Comparison of ENCODE assay signal across 1 cellular context in the genomic region with DNA sequence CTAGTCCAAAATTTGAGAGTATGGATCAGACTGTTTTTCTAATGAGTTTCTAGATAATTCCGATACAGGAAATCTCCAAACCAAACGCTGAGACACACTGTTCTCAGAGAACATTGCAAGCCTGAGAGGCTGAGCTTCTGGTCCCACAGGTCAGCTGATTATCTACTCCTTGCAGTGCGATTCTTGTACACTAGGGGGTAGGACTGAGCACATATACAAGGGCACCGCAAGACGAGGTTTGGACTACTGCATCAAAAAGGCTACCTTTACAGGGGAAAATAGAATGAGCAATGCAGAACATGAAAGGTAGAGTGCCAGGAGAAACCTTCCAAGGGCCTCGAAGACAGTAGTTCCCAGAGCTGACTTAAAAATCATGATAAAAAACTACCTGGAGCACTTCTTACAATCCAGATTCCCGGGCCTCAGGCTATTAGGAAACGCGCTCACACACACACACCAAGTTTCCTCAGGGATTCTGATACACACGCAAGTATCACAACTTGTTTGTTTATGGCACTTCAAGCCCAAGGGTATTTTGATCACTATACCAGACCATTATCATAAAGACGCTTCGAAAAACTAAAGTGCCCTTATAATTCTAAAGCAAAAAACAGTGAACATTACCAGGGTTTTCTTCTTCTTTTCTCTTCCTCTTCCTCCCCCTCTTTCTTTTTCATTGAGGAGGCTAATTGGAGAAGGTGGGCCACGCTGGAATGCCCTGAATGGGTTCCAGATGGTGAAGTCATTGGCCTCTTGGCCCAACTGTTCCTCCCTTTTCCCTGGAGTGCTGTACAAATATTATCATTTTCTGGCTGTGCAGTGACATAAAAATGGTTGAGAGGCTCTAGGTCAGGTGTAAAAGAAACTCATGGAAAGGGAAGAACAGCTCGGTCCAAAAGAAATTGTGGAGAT.
A peak's percentile ranks its signal among the peaks of the same experiment; 100 is the strongest.
TF ChIP-seq lines count a peak whose summit lies in the region.

No MANE protein-coding gene starts in this region.

TF ChIP-seq in K562, 482 proteins besides CTCF, POLR2A, EP300 and RAD21 (continued from another document):
- TF ChIP-seq, protein P1, sequence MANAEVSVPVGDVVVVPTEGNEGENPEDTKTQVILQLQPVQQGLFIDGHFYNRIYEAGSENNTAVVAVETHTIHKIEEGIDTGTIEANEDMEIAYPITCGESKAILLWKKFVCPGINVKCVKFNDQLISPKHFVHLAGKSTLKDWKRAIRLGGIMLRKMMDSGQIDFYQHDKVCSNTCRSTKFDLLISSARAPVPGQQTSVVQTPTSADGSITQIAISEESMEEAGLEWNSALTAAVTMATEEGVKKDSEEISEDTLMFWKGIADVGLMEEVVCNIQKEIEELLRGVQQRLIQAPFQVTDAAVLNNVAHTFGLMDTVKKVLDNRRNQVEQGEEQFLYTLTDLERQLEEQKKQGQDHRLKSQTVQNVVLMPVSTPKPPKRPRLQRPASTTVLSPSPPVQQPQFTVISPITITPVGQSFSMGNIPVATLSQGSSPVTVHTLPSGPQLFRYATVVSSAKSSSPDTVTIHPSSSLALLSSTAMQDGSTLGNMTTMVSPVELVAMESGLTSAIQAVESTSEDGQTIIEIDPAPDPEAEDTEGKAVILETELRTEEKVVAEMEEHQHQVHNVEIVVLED (CRISPR knock-in tag; IDR thresholded peaks at IDR 0.05) = no peak
- TF ChIP-seq TRIM28 (IDR thresholded peaks at IDR 0.05) = no peak
- TF ChIP-seq, protein P2, sequence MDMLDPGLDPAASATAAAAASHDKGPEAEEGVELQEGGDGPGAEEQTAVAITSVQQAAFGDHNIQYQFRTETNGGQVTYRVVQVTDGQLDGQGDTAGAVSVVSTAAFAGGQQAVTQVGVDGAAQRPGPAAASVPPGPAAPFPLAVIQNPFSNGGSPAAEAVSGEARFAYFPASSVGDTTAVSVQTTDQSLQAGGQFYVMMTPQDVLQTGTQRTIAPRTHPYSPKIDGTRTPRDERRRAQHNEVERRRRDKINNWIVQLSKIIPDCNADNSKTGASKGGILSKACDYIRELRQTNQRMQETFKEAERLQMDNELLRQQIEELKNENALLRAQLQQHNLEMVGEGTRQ (CRISPR knock-in tag; IDR thresholded peaks at IDR 0.05) = 0 out of 2 replicates have a peak, but pooled peaks have one; percentile 46
- no peak for TF ChIP-seq NCOA4 (IDR thresholded peaks at IDR 0.05; ENCODE audit: partially characterized antibody)
- no peak for TF ChIP-seq OTX1 (CRISPR knock-in tag; IDR thresholded peaks at IDR 0.05)
- 0 out of 4 replicates have a peak, but pooled peaks of 1 of the 2 experiments have one; percentile 14 for TF ChIP-seq RCOR1 (IDR thresholded peaks at IDR 0.05; ENCODE audit: borderline replicate concordance in 1 of 2, low read depth in 2 of 2, low read length in 2 of 2)
- TF ChIP-seq TGIF2 (CRISPR knock-in tag; IDR thresholded peaks at IDR 0.05) = no peak
- TF ChIP-seq JUND (IDR thresholded peaks at IDR 0.05; ENCODE audit: borderline replicate concordance, low read depth, low read length) = no peak
- no peak for TF ChIP-seq JUND (tag; IDR thresholded peaks at IDR 0.05; ENCODE audit: borderline replicate concordance, low read depth, low read length)
- no peak for TF ChIP-seq CEBPG (CRISPR knock-in tag; IDR thresholded peaks at IDR 0.05)
- TF ChIP-seq CEBPG (tag; conservative IDR thresholded peaks at IDR 0.05 in 1 of 2, IDR thresholded peaks at IDR 0.05 in 1 of 2) = no peak
- no peak for TF ChIP-seq RB1 (IDR thresholded peaks at IDR 0.05; ENCODE audit: low read depth)
- TF ChIP-seq ZFX (CRISPR knock-in tag; IDR thresholded peaks at IDR 0.05) = no peak
- TF ChIP-seq RBM15 (IDR thresholded peaks at IDR 0.05; ENCODE audit: insufficient read depth, low read length) = no peak
- no peak for TF ChIP-seq DNMT1 (IDR thresholded peaks at IDR 0.05)
- no peak for TF ChIP-seq MEF2A (IDR thresholded peaks at IDR 0.05; ENCODE audit: control insufficient read depth, low read depth, low read length)
- TF ChIP-seq, protein P3, sequence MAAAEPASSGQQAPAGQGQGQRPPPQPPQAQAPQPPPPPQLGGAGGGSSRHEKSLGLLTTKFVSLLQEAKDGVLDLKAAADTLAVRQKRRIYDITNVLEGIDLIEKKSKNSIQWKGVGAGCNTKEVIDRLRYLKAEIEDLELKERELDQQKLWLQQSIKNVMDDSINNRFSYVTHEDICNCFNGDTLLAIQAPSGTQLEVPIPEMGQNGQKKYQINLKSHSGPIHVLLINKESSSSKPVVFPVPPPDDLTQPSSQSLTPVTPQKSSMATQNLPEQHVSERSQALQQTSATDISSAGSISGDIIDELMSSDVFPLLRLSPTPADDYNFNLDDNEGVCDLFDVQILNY (CRISPR knock-in tag; IDR thresholded peaks at IDR 0.05) = no peak
- TF ChIP-seq PPARD (CRISPR knock-in tag; IDR thresholded peaks at IDR 0.05) = no peak
- peak; percentile 28 for TF ChIP-seq DACH1 (IDR thresholded peaks at IDR 0.05; ENCODE audit: partially characterized antibody)
- TF ChIP-seq ZKSCAN8 (CRISPR knock-in tag; IDR thresholded peaks at IDR 0.05) = no peak
- TF ChIP-seq MYBL2 (IDR thresholded peaks at IDR 0.05; ENCODE audit: low read depth) = no peak
- no peak for TF ChIP-seq MYBL2 (CRISPR knock-in tag; IDR thresholded peaks at IDR 0.05; ENCODE audit: borderline replicate concordance)
- no peak for TF ChIP-seq HOXB6 (CRISPR knock-in tag; IDR thresholded peaks at IDR 0.05; ENCODE audit: borderline replicate concordance)
- 0 out of 2 replicates have a peak, but pooled peaks have one; percentile 35 for TF ChIP-seq RAD51 (IDR thresholded peaks at IDR 0.05; ENCODE audit: borderline replicate concordance, low read depth)
- TF ChIP-seq, protein P4, sequence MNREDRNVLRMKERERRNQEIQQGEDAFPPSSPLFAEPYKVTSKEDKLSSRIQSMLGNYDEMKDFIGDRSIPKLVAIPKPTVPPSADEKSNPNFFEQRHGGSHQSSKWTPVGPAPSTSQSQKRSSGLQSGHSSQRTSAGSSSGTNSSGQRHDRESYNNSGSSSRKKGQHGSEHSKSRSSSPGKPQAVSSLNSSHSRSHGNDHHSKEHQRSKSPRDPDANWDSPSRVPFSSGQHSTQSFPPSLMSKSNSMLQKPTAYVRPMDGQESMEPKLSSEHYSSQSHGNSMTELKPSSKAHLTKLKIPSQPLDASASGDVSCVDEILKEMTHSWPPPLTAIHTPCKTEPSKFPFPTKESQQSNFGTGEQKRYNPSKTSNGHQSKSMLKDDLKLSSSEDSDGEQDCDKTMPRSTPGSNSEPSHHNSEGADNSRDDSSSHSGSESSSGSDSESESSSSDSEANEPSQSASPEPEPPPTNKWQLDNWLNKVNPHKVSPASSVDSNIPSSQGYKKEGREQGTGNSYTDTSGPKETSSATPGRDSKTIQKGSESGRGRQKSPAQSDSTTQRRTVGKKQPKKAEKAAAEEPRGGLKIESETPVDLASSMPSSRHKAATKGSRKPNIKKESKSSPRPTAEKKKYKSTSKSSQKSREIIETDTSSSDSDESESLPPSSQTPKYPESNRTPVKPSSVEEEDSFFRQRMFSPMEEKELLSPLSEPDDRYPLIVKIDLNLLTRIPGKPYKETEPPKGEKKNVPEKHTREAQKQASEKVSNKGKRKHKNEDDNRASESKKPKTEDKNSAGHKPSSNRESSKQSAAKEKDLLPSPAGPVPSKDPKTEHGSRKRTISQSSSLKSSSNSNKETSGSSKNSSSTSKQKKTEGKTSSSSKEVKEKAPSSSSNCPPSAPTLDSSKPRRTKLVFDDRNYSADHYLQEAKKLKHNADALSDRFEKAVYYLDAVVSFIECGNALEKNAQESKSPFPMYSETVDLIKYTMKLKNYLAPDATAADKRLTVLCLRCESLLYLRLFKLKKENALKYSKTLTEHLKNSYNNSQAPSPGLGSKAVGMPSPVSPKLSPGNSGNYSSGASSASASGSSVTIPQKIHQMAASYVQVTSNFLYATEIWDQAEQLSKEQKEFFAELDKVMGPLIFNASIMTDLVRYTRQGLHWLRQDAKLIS (CRISPR knock-in tag; IDR thresholded peaks at IDR 0.05) = no peak
- no peak for TF ChIP-seq FOXA1 (IDR thresholded peaks at IDR 0.05; ENCODE audit: borderline replicate concordance)
- TF ChIP-seq, protein P5, sequence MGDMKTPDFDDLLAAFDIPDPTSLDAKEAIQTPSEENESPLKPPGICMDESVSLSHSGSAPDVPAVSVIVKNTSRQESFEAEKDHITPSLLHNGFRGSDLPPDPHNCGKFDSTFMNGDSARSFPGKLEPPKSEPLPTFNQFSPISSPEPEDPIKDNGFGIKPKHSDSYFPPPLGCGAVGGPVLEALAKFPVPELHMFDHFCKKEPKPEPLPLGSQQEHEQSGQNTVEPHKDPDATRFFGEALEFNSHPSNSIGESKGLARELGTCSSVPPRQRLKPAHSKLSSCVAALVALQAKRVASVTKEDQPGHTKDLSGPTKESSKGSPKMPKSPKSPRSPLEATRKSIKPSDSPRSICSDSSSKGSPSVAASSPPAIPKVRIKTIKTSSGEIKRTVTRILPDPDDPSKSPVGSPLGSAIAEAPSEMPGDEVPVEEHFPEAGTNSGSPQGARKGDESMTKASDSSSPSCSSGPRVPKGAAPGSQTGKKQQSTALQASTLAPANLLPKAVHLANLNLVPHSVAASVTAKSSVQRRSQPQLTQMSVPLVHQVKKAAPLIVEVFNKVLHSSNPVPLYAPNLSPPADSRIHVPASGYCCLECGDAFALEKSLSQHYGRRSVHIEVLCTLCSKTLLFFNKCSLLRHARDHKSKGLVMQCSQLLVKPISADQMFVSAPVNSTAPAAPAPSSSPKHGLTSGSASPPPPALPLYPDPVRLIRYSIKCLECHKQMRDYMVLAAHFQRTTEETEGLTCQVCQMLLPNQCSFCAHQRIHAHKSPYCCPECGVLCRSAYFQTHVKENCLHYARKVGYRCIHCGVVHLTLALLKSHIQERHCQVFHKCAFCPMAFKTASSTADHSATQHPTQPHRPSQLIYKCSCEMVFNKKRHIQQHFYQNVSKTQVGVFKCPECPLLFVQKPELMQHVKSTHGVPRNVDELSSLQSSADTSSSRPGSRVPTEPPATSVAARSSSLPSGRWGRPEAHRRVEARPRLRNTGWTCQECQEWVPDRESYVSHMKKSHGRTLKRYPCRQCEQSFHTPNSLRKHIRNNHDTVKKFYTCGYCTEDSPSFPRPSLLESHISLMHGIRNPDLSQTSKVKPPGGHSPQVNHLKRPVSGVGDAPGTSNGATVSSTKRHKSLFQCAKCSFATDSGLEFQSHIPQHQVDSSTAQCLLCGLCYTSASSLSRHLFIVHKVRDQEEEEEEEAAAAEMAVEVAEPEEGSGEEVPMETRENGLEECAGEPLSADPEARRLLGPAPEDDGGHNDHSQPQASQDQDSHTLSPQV (IDR thresholded peaks at IDR 0.05) = no peak
- TF ChIP-seq SMARCB1 (IDR thresholded peaks at IDR 0.05; ENCODE audit: insufficient read length, low read depth) = no peak
- TF ChIP-seq PML (IDR thresholded peaks at IDR 0.05; ENCODE audit: low read length) = no peak
- no peak for TF ChIP-seq ADNP (tag; IDR thresholded peaks at IDR 0.05)
- TF ChIP-seq LARP7 (IDR thresholded peaks at IDR 0.05) = no peak
- TF ChIP-seq, protein P6, sequence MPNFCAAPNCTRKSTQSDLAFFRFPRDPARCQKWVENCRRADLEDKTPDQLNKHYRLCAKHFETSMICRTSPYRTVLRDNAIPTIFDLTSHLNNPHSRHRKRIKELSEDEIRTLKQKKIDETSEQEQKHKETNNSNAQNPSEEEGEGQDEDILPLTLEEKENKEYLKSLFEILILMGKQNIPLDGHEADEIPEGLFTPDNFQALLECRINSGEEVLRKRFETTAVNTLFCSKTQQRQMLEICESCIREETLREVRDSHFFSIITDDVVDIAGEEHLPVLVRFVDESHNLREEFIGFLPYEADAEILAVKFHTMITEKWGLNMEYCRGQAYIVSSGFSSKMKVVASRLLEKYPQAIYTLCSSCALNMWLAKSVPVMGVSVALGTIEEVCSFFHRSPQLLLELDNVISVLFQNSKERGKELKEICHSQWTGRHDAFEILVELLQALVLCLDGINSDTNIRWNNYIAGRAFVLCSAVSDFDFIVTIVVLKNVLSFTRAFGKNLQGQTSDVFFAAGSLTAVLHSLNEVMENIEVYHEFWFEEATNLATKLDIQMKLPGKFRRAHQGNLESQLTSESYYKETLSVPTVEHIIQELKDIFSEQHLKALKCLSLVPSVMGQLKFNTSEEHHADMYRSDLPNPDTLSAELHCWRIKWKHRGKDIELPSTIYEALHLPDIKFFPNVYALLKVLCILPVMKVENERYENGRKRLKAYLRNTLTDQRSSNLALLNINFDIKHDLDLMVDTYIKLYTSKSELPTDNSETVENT (CRISPR knock-in tag; IDR thresholded peaks at IDR 0.05) = no peak
- TF ChIP-seq, protein P7, sequence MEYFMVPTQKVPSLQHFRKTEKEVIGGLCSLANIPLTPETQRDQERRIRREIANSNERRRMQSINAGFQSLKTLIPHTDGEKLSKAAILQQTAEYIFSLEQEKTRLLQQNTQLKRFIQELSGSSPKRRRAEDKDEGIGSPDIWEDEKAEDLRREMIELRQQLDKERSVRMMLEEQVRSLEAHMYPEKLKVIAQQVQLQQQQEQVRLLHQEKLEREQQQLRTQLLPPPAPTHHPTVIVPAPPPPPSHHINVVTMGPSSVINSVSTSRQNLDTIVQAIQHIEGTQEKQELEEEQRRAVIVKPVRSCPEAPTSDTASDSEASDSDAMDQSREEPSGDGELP (CRISPR knock-in tag; IDR thresholded peaks at IDR 0.05; ENCODE audit: borderline replicate concordance) = peak; percentile 71
- no peak for TF ChIP-seq GATAD2A (IDR thresholded peaks at IDR 0.05)
- TF ChIP-seq ZNF134 (CRISPR knock-in tag; conservative IDR thresholded peaks at IDR 0.05) = no peak
- TF ChIP-seq FOXK2 (conservative IDR thresholded peaks at IDR 0.05 in 1 of 2, IDR thresholded peaks at IDR 0.05 in 1 of 2; ENCODE audit: low read depth in 2 of 2) = no peak
- TF ChIP-seq HDAC6 (IDR thresholded peaks at IDR 0.05; ENCODE audit: low read depth, low read length) = no peak
- TF ChIP-seq FOXK1 (CRISPR knock-in tag; IDR thresholded peaks at IDR 0.05; ENCODE audit: borderline replicate concordance) = no peak
- TF ChIP-seq HDAC3 (IDR thresholded peaks at IDR 0.05; ENCODE audit: borderline replicate concordance, partially characterized antibody) = no peak
- no peak for TF ChIP-seq E2F3 (CRISPR knock-in tag; IDR thresholded peaks at IDR 0.05)
- TF ChIP-seq, protein P8, sequence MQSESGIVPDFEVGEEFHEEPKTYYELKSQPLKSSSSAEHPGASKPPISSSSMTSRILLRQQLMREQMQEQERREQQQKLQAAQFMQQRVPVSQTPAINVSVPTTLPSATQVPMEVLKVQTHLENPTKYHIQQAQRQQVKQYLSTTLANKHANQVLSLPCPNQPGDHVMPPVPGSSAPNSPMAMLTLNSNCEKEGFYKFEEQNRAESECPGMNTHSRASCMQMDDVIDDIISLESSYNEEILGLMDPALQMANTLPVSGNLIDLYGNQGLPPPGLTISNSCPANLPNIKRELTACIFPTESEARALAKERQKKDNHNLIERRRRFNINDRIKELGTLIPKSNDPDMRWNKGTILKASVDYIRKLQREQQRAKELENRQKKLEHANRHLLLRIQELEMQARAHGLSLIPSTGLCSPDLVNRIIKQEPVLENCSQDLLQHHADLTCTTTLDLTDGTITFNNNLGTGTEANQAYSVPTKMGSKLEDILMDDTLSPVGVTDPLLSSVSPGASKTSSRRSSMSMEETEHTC (IDR thresholded peaks at IDR 0.05) = peak; percentile 66
- no peak for TF ChIP-seq ZSCAN32 (CRISPR knock-in tag; IDR thresholded peaks at IDR 0.05)
